ENCODE assay signal across 8 cellular contexts in the genomic region with DNA sequence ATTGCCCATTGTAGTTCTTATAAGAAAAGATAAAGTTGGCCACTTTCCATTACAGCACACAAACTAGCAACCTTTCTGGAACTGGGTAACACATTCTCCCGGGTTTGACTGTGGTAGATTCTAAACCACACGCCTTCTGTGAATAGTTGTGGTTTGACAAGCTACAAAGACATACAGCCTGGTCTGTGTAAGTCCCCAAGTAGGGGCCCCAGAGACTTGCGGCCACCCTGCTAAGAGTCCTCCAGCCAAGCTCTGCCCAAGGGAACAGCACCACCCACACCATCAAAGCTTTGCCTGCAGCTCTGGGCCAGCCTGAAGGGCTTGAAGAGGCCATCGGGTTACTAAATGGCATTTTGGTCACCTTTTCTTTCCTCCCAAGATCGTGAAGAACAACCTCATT.
DNase-seq lines count a peak whose midpoint lies in the region; ATAC-seq, FAIRE-seq and TF ChIP-seq lines count a peak whose summit lies in the region.

No MANE protein-coding gene starts in this region.

- no peak overlapping the region for H3K27ac ChIP-seq in mammary epithelial cell (ENCODE audit: insufficient read depth, low read depth, low read length)

- no peak for FAIRE-seq in HTR-8/SVneo (lab: Jason Lieb, UNC)

- H3K9me3 ChIP-seq in mammary epithelial cell (replicated peaks; ENCODE audit: insufficient read depth, low read length): no peaks in the 10 kb centered on the region

- H3K79me2 ChIP-seq in mammary epithelial cell (ENCODE audit: insufficient read depth, low read length): no peaks in the 10 kb centered on the region

- TF ChIP-seq CTCF in GM13977 (IDR thresholded peaks at IDR 0.05; ENCODE audit: extremely low read depth, insufficient read depth, missing control alignments): no peak
- no peak for TF ChIP-seq CTCF in mammary epithelial cell (conservative IDR thresholded peaks at IDR 0.05 in 1 of 2, IDR thresholded peaks at IDR 0.05 in 1 of 2; ENCODE audit: extremely low read depth in 1 of 2, insufficient read depth in 1 of 2, low read depth in 1 of 2, low read length in 2 of 2)
- no peak for TF ChIP-seq CTCF in foreskin fibroblast (IDR thresholded peaks at IDR 0.05; ENCODE audit: low read depth, low read length)

- no peak overlapping the region for H3K4me3 ChIP-seq in Jurkat, Clone E6-1 (ENCODE audit: low read length)
- H3K4me3 ChIP-seq in mammary epithelial cell (replicated peaks in 1 of 3; ENCODE audit: insufficient read depth in 1 of 3, low read depth in 2 of 3, low read length in 3 of 3) (no peak overlapping the region), foreskin fibroblast (ENCODE audit: low read depth in 1 of 2, low read length in 2 of 2) (no peak overlapping the region)

- peak; percentile 87 for ATAC-seq in GM21528 (IDR thresholded peaks at IDR 0.05; ENCODE audit: low FRiP score, unreplicated experiment)

- H4K20me1 ChIP-seq in mammary epithelial cell (ENCODE audit: insufficient read depth, low read length): peaks cover 5% of the 10 kb centered on the region

- in situ Hi-C loops in GM13977 (cut with MboI; ENCODE audit: low pct_unique_long_range_greater_than_20kb, low sequenced_read_pairs, unreplicated experiment) (no loop called here), mammary epithelial cell (cut with MboI; ENCODE audit: low sequenced_read_pairs in 2 of 2) (no loop called here)

- peaks cover 14% of the 10 kb centered on the region for H3K27me3 ChIP-seq in mammary epithelial cell (ENCODE audit: insufficient read depth, low read length)

- intact Hi-C loops in mammary epithelial cell (cut with micrococcal nuclease): no loop called here

- H2AFZ ChIP-seq in mammary epithelial cell (ENCODE audit: low read depth, low read length): no peak overlapping the region

- WGBS in mammary epithelial cell (ENCODE audit: low coverage, missing lambda C conversion rate): 29% methylated on average over 5 of the region's 5 CpGs

- no peaks in the 10 kb centered on the region for H3K36me3 ChIP-seq in mammary epithelial cell (ENCODE audit: insufficient read depth, low read length)

- no peak overlapping the region for H3K9ac ChIP-seq in mammary epithelial cell (ENCODE audit: insufficient read depth, low read length)

- dilution Hi-C loops in mammary epithelial cell (cut with HindIII; ENCODE audit: low sequenced_read_pairs): no loop called here

- DNase-seq in GM13977 (ENCODE audit: low spot score) (peak; percentile 48), mammary epithelial cell (peak; percentile 51), NCI-H2196 (lab: John Stamatoyannopoulos, UW; ENCODE audit: unreplicated experiment) (no peak), foreskin fibroblast (no peak), hippocampal formation (lab: John Stamatoyannopoulos, UW) (no peak), HTR-8/SVneo (ENCODE audit: insufficient read length, low spot score) (no peak)
- peak; percentile 72 for DNase-seq in Jurkat, Clone E6-1 (ENCODE audit: low read depth, low spot score)

- peaks cover 7% of the 10 kb centered on the region for H3K4me1 ChIP-seq in mammary epithelial cell (ENCODE audit: insufficient read depth, low read length)

- BruUV-seq in mammary epithelial cell (replicated peaks; lab: Mats Ljungman, UMichigan): no TSS peak

- CTCF ChIA-PET in mammary epithelial cell (lab: Charles Lee; ENCODE audit: low non-redundant PET): no interaction called here

- H3K4me2 ChIP-seq in mammary epithelial cell (ENCODE audit: insufficient read depth, low read depth, low read length): no peak overlapping the region

Comparison
In these comparisons a context has a peak if more than half of its experiments do, and no peak if none do; other contexts are left out.
1. DNase-seq: peak in GM13977 (single experiment), Jurkat, Clone E6-1 (single experiment) and mammary epithelial cell (single experiment); none in NCI-H2196 (single experiment), foreskin fibroblast (0 of 2), hippocampal formation (0 of 2) and HTR-8/SVneo (single experiment).